17 cellular contexts compared by ENCODE assay signal in the genomic region with DNA sequence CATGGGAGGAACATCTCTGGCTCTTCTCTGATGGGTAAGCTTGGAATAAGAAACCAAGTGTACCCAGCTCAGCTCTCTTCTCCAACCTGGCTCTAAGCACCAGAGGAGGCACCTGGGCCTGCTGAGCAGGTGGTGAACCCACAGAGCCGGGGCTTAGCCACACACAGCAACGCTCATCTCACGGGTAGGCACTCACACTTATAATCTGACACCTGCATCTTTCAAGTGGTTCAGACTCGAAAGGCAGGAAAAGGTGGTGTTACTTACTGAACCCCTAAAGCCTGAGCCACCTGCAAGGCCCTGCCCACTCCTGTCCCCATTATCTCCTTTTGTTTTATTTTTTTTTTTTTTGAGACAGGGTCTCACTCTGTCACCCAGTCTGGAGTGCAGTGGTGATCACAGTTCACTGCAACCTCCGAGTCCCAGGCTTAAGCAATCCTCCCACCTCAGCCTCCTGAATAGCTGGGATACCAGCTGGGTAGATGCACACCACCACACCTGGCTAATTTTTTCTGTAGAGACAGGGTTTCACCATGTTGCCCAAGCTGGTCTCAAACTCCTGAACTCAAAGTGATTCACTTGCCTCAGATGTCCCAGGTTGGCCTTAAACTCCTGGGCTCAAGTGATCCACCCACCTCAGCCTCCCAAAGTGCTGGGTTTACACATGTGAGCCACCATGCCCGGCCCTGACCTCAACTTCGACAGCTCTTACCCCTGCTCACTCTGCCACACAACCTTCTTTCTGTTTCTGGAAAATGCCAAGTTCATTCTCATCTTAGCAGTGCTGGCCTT. TPM values are rescaled to one million over a fixed set of nuclear protein-coding genes. Genes with fewer than 3 reads are reported as not detected.
DNase-seq lines count a peak whose midpoint lies in the region; ATAC-seq and TF ChIP-seq lines count a peak whose summit lies in the region.
"Had no signal": no experiment of that assay in that cellular context is flagged by ENCODE, and none has a peak within 500 bp of the region (broad histone marks: within the 10 kb centered on the region; RNA-seq: fewer than 3 reads in every experiment).

No MANE protein-coding gene starts in this region.

- H3K9me3 ChIP-seq in CD4-positive, alpha-beta memory T cell (ENCODE audit: control insufficient read depth in 1 of 2, low read length in 2 of 2) = no peaks in the 10 kb centered on the region
- H3K9me3 ChIP-seq in lower lobe of right lung (no peaks in the 10 kb centered on the region), transverse colon (no peaks in the 10 kb centered on the region)
- H3K9me3 ChIP-seq: upper lobe of right lung had no signal

- H3K4me3 Mint-ChIP-seq in CD4-positive, alpha-beta memory T cell = peak overlapping the region in 7 of 8 donors; percentile 25 to 66 (median 56)
- no peak overlapping the region for H3K4me3 Mint-ChIP-seq in T-helper 2 cell treated with Interferon-gamma antibody and Interleukin-4, amounts not matched to agents 5 μg/mL and 100 μg/mL, for 36 hours
- H3K4me3 Mint-ChIP-seq in central memory CD8-positive, alpha-beta T cell = peak overlapping the region; percentile 12
- H3K4me3 Mint-ChIP-seq: stimulated activated memory B cell treated with anti-CD40 and anti-IgM and Interleukin-4, amounts not matched to agents 10 μg/mL and 1 μg/mL and 100 μg/mL, for 72 hours had no signal

- peak overlapping the region; percentile 35 for H3K27ac ChIP-seq in CD4-positive, alpha-beta memory T cell (ENCODE audit: low read depth, low read length)
- H3K27ac ChIP-seq in lower lobe of right lung (no peak overlapping the region), transverse colon (no peak overlapping the region)
- H3K27ac ChIP-seq: upper lobe of right lung had no signal

- no peak for TF ChIP-seq POLR2A in transverse colon (IDR thresholded peaks at IDR 0.05)

- intact Hi-C loops in CD4-positive, alpha-beta memory T cell (cut with micrococcal nuclease) = no loop called here
- intact Hi-C loops in lower lobe of right lung (cut with DNase I) (no loop called here), transverse colon (cut with DNase I; ENCODE audit: low total_unique reads) (no loop called here)

- CTCF ChIA-PET in CD4-positive, alpha-beta memory T cell (lab: Charles Lee; ENCODE audit: partially characterized antibody) = interaction anchor here (0.7 to 2.1 kb wide), 4 partner anchors 10 to 339 kb away, joined by 3 to 5 read pairs (median 4); no protein-coding TSS in a partner anchor

- H3K27me3 ChIP-seq in CD4-positive, alpha-beta memory T cell (ENCODE audit: insufficient read depth, low read length) = no peaks in the 10 kb centered on the region
- no peaks in the 10 kb centered on the region for H3K27me3 ChIP-seq in lower lobe of right lung (ENCODE audit: low read depth)
- H3K27me3 ChIP-seq in transverse colon = no peaks in the 10 kb centered on the region
- H3K27me3 ChIP-seq: upper lobe of right lung had no signal

- TF ChIP-seq EP300 in transverse colon (IDR thresholded peaks at IDR 0.05; ENCODE audit: low read depth) = no peak

- peak; percentile 95 for ATAC-seq in central memory CD8-positive, alpha-beta T cell (replicated peaks; ENCODE audit: extremely low read depth, poor library complexity, severe bottlenecking)
- ATAC-seq in lower lobe of right lung = no peak
- ATAC-seq: stimulated activated memory B cell treated with anti-CD40 and anti-IgM and Interleukin-4, amounts not matched to agents 10 μg/mL and 1 μg/mL and 100 μg/mL, for 72 hours; upper lobe of right lung had no signal

- in situ Hi-C loops in transverse colon (cut with MboI; ENCODE audit: low pct_ligation_motif_present in 1 of 4, low pct_unique_long_range_greater_than_20kb in 1 of 4, low sequenced_read_pairs in 3 of 4) = no loop called here

- POLR2A ChIA-PET in CD4-positive, alpha-beta memory T cell (lab: Charles Lee; ENCODE audit: partially characterized antibody) = interaction anchor here (0.7 to 2.5 kb wide), 4 partner anchors 10 to 49 kb away, joined by 3 to 14 read pairs (median 4); partner anchors contain the start of gene FBXL12

- peaks cover 15 to 34% (median 20%) of the 10 kb centered on the region in 4 donors for H3K4me1 Mint-ChIP-seq in CD4-positive, alpha-beta memory T cell
- peaks cover 5% of the 10 kb centered on the region for H3K4me1 Mint-ChIP-seq in T-helper 2 cell treated with Interferon-gamma antibody and Interleukin-4, amounts not matched to agents 5 μg/mL and 100 μg/mL, for 36 hours (ENCODE audit: low read depth)
- peaks cover 13% of the 10 kb centered on the region for H3K4me1 Mint-ChIP-seq in central memory CD8-positive, alpha-beta T cell
- H3K4me1 Mint-ChIP-seq: stimulated activated memory B cell treated with anti-CD40 and anti-IgM and Interleukin-4, amounts not matched to agents 10 μg/mL and 1 μg/mL and 100 μg/mL, for 72 hours had no signal

- H3K4me1 ChIP-seq in CD4-positive, alpha-beta memory T cell (ENCODE audit: insufficient read depth, low read length) = peaks cover 40% of the 10 kb centered on the region
- H3K4me1 ChIP-seq in lower lobe of right lung = no peaks in the 10 kb centered on the region
- H3K4me1 ChIP-seq in transverse colon = no peaks in the 10 kb centered on the region
- H3K4me1 ChIP-seq: upper lobe of right lung had no signal

- TF ChIP-seq CTCF in lower lobe of right lung (IDR thresholded peaks at IDR 0.05) (no peak), transverse colon (IDR thresholded peaks at IDR 0.05) (no peak)

- 75 to 77% methylated on average over 1 to 7 of the region's 7 CpGs for WGBS in transverse colon (ENCODE audit: low coverage in 1 of 2), 2 donors

- H3K36me3 Mint-ChIP-seq in CD4-positive, alpha-beta memory T cell = peaks cover 14 to 17% of the 10 kb centered on the region in 2 donors
- H3K36me3 Mint-ChIP-seq in T-helper 2 cell treated with Interferon-gamma antibody and Interleukin-4, amounts not matched to agents 5 μg/mL and 100 μg/mL, for 36 hours (ENCODE audit: low read depth) = peaks cover 20% of the 10 kb centered on the region
- H3K36me3 Mint-ChIP-seq in central memory CD8-positive, alpha-beta T cell (ENCODE audit: insufficient read depth) = peaks cover 14% of the 10 kb centered on the region

- peak overlapping the region; percentile 58 to 95 (median 86) for H3K27ac Mint-ChIP-seq in CD4-positive, alpha-beta memory T cell
- peak overlapping the region; percentile 36 for H3K27ac Mint-ChIP-seq in T-helper 2 cell treated with Interferon-gamma antibody and Interleukin-4, amounts not matched to agents 5 μg/mL and 100 μg/mL, for 36 hours
- H3K27ac Mint-ChIP-seq in central memory CD8-positive, alpha-beta T cell (ENCODE audit: low read depth) = peak overlapping the region; percentile 31
- H3K27ac Mint-ChIP-seq: stimulated activated memory B cell treated with anti-CD40 and anti-IgM and Interleukin-4, amounts not matched to agents 10 μg/mL and 1 μg/mL and 100 μg/mL, for 72 hours had no signal

- no peaks in the 10 kb centered on the region for H3K27me3 Mint-ChIP-seq in CD4-positive, alpha-beta memory T cell
- H3K27me3 Mint-ChIP-seq in T-helper 2 cell treated with Interferon-gamma antibody and Interleukin-4, amounts not matched to agents 5 μg/mL and 100 μg/mL, for 36 hours (ENCODE audit: low read depth) = no peaks in the 10 kb centered on the region
- no peaks in the 10 kb centered on the region for H3K27me3 Mint-ChIP-seq in central memory CD8-positive, alpha-beta T cell
- H3K27me3 Mint-ChIP-seq: stimulated activated memory B cell treated with anti-CD40 and anti-IgM and Interleukin-4, amounts not matched to agents 10 μg/mL and 1 μg/mL and 100 μg/mL, for 72 hours had no signal

- peaks cover 15% of the 10 kb centered on the region for H3K36me3 ChIP-seq in CD4-positive, alpha-beta memory T cell (ENCODE audit: insufficient read depth, low read length)
- peaks cover 71% of the 10 kb centered on the region for H3K36me3 ChIP-seq in lower lobe of right lung
- peaks cover 0 to 39% (median 12%) of the 10 kb centered on the region in 4 donors for H3K36me3 ChIP-seq in transverse colon

- no peak overlapping the region for H3K4me3 ChIP-seq in CD4-positive, alpha-beta memory T cell (ENCODE audit: low read length in 2 of 2)
- H3K4me3 ChIP-seq in lower lobe of right lung (no peak overlapping the region), transverse colon (no peak overlapping the region)
- H3K4me3 ChIP-seq: upper lobe of right lung had no signal

- DNase-seq in activated CD4-positive, CD25-positive, alpha-beta regulatory T cell treated with anti-CD3 and anti-CD28 coated beads, Interleukin-2, amount 50 U/mL, for 16 hours (ENCODE audit: low read depth, low spot score) = peak; percentile 10
- no peak for DNase-seq in activated CD4-positive, CD25-positive, alpha-beta regulatory T cell treated with anti-CD3 and anti-CD28 coated beads, Interleukin-2, amount 50 U/mL, for 72 hours
- DNase-seq in CD4-positive, alpha-beta memory T cell = peak; percentile 49 to 70 (median 66)
- no peak for DNase-seq in T-helper 2 cell treated with Interferon-gamma antibody and Interleukin-4, amounts not matched to agents 5 μg/mL and 100 μg/mL, for 36 hours (ENCODE audit: low spot score)
- DNase-seq in central memory CD8-positive, alpha-beta T cell (ENCODE audit: low spot score in 2 of 2) = peak in 1 of 2 donors; percentile 37
- DNase-seq in GOT3 (lab: John Stamatoyannopoulos, UW) (no peak), lower lobe of right lung (no peak), transverse colon (no peak)
- DNase-seq: C1 segment of cervical spinal cord, DMS79 treated with DMSO at 0.1 percent for 48 hours, foreskin fibroblast, hypothalamus, KBM-7, mesendoderm, NCI-H1105 treated with DMSO at 0.1 percent for 48 hours, upper lobe of right lung had no signal

- no peaks in the 10 kb centered on the region for H3K9me3 Mint-ChIP-seq in CD4-positive, alpha-beta memory T cell
- peaks cover 3% of the 10 kb centered on the region for H3K9me3 Mint-ChIP-seq in T-helper 2 cell treated with Interferon-gamma antibody and Interleukin-4, amounts not matched to agents 5 μg/mL and 100 μg/mL, for 36 hours
- no peaks in the 10 kb centered on the region for H3K9me3 Mint-ChIP-seq in central memory CD8-positive, alpha-beta T cell
- H3K9me3 Mint-ChIP-seq: stimulated activated memory B cell treated with anti-CD40 and anti-IgM and Interleukin-4, amounts not matched to agents 10 μg/mL and 1 μg/mL and 100 μg/mL, for 72 hours had no signal

RNA-seq across cellular contexts. Expression of gene FBXL12, which starts 9.8 kb away (rescaled TPM):
- 10 to 100 TPM; 27.8 to 30.7 TPM for total RNA-seq in CD4-positive, alpha-beta memory T cell
- polyA plus RNA-seq in CD4-positive, alpha-beta memory T cell = 10 to 100 TPM; 10.8 to 12.4 TPM
- total RNA-seq in lower lobe of right lung (18.6 TPM), transverse colon (100 to 1,000 TPM in 2 of 4 donors, 10 to 100 TPM in 2; 32.9 to 184 (median 83.1) TPM)

RNA-seq across cellular contexts. Expression of gene UBL5, which starts 18.7 kb away (rescaled TPM):
- total RNA-seq in CD4-positive, alpha-beta memory T cell = 100 to 1,000 TPM; 241 to 247 TPM
- 100 to 1,000 TPM; 703 to 753 TPM for polyA plus RNA-seq in CD4-positive, alpha-beta memory T cell
- total RNA-seq in lower lobe of right lung (241 TPM), transverse colon (100 to 1,000 TPM in 3 of 4 donors, 10 to 100 TPM in 1; 61.0 to 563 (median 249) TPM)

RNA-seq across cellular contexts. Expression of gene PIN1, which starts 26.1 kb away (rescaled TPM):
- 10 to 100 TPM; 72.1 to 76.9 TPM for total RNA-seq in CD4-positive, alpha-beta memory T cell
- 100 to 1,000 TPM in 1 of 2 donors, 10 to 100 TPM in 1; 85.1 to 167 TPM for polyA plus RNA-seq in CD4-positive, alpha-beta memory T cell
- total RNA-seq in lower lobe of right lung = 57.0 TPM
- 10 to 100 TPM; 22.9 to 82.5 (median 43.7) TPM for total RNA-seq in transverse colon

RNA-seq across cellular contexts. Expression of gene ZNF846, which starts 40.5 kb away (rescaled TPM):
- 10 to 100 TPM; 16.9 to 19.7 TPM for total RNA-seq in CD4-positive, alpha-beta memory T cell
- polyA plus RNA-seq in CD4-positive, alpha-beta memory T cell = 1 to 10 TPM; 4.0 to 5.4 TPM
- total RNA-seq in lower lobe of right lung (14.7 TPM), transverse colon (10 to 100 TPM in 3 of 4 donors, 1 to 10 TPM in 1; 10.0 to 18.1 (median 14.2) TPM)

Comparison
In these comparisons a context has a peak if more than half of its experiments do, and no peak if none do; other contexts are left out.
1. DNase-seq: peak in activated CD4-positive, CD25-positive, alpha-beta regulatory T cell treated with anti-CD3 and anti-CD28 coated beads, Interleukin-2, amount 50 U/mL, for 16 hours (single experiment) and CD4-positive, alpha-beta memory T cell (5 of 5); none in activated CD4-positive, CD25-positive, alpha-beta regulatory T cell treated with anti-CD3 and anti-CD28 coated beads, Interleukin-2, amount 50 U/mL, for 72 hours (single experiment), T-helper 2 cell treated with Interferon-gamma antibody and Interleukin-4, amounts not matched to agents 5 μg/mL and 100 μg/mL, for 36 hours (single experiment), GOT3 (single experiment), lower lobe of right lung (single experiment) and transverse colon (single experiment).
2. H3K27ac Mint-ChIP-seq: peak in every context shown above with its lines; median percentile 86 in CD4-positive, alpha-beta memory T cell; 36 in T-helper 2 cell treated with Interferon-gamma antibody and Interleukin-4, amounts not matched to agents 5 μg/mL and 100 μg/mL, for 36 hours; 31 in central memory CD8-positive, alpha-beta T cell.